In the genomic region with DNA sequence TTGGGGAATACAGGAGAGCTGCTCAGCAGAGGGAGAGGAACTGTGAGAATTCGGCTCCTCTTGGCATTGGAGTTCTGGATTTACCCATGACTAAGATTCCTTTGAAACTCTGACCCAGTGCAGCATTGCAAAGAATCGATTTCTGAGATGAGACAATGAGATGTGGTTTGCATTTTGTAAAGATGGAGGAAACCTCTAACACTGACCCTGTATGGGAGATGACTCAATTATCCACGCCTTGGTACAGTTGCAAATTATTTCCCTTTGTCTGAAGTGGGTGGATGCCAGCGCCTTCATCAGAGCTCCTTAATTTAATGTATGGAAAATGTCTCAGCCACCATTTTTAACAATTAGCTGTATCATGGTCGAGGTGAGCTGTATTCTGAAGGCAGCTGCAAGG, we compare ENCODE assay signal across 17 cellular contexts. TPM values are rescaled to one million over a fixed set of nuclear protein-coding genes. Genes with fewer than 3 reads are reported as not detected.
DNase-seq lines count a peak whose midpoint lies in the region; ATAC-seq and TF ChIP-seq lines count a peak whose summit lies in the region.
"Had no signal": no experiment of that assay in that cellular context is flagged by ENCODE, and none has a peak within 500 bp of the region (broad histone marks: within the 10 kb centered on the region; RNA-seq: fewer than 3 reads in every experiment).

No MANE protein-coding gene starts in this region.

- intact Hi-C loops in mammary epithelial cell (cut with micrococcal nuclease): no loop called here
- intact Hi-C loops in MCF 10A (cut with micrococcal nuclease): no loop called here

- peaks cover 5% of the 10 kb centered on the region for H3K36me3 Mint-ChIP-seq in MCF 10A (ENCODE audit: insufficient read depth, unreplicated experiment)
- no peaks in the 10 kb centered on the region for H3K36me3 Mint-ChIP-seq in WTC11
- H3K36me3 Mint-ChIP-seq in T-cell: peaks cover 4% of the 10 kb centered on the region

- dilution Hi-C loops in mammary epithelial cell (cut with HindIII; ENCODE audit: low sequenced_read_pairs): no loop called here

- 77% methylated on average over 5 of the region's 5 CpGs for WGBS in mammary epithelial cell (ENCODE audit: low coverage, missing lambda C conversion rate)

- no peaks in the 10 kb centered on the region for H3K27me3 ChIP-seq in mammary epithelial cell (ENCODE audit: insufficient read depth, low read length)
- H3K27me3 ChIP-seq: heart right ventricle, thyroid gland had no signal

- H3K27ac ChIP-seq in mammary epithelial cell (ENCODE audit: insufficient read depth, low read depth, low read length): no peak overlapping the region
- H3K27ac ChIP-seq: heart right ventricle, thyroid gland had no signal

- no peaks in the 10 kb centered on the region for H4K20me1 ChIP-seq in mammary epithelial cell (ENCODE audit: insufficient read depth, low read length)

- CTCF ChIA-PET in mammary epithelial cell (lab: Charles Lee; ENCODE audit: low non-redundant PET) (no interaction called here), MCF 10A (lab: Yijun Ruan, JAX) (interaction anchor here (0.9 to 1.3 kb wide), 4 partner anchors 9 to 81 kb away, joined by 3 to 8 read pairs (median 3); no protein-coding TSS in a partner anchor), WTC11 (lab: Charles Lee) (interaction anchor here (0.5 to 4.1 kb wide), 4 partner anchors 10 to 465 kb away, joined by 3 to 15 read pairs (median 6); no protein-coding TSS in a partner anchor), T-cell (lab: Charles Lee) (interaction anchor here in 1 of 2 donors (0.5 to 0.6 kb wide), 2 partner anchors 9 to 11 kb away, joined by 3 read pairs; no protein-coding TSS in a partner anchor)

- H3K27ac Mint-ChIP-seq in MCF 10A (ENCODE audit: low read depth, unreplicated experiment): no peak overlapping the region
- peak overlapping the region; percentile 59; the same call in 1 of the 2 replicates for H3K27ac Mint-ChIP-seq in WTC11
- no peak overlapping the region for H3K27ac Mint-ChIP-seq in T-cell
- H3K27ac Mint-ChIP-seq: CD8-positive, alpha-beta T cell had no signal

- no peaks in the 10 kb centered on the region for H3K9me3 ChIP-seq in mammary epithelial cell (replicated peaks; ENCODE audit: insufficient read depth, low read length)
- H3K9me3 ChIP-seq: heart right ventricle, thyroid gland had no signal

- H3K4me3 Mint-ChIP-seq in MCF 10A (ENCODE audit: unreplicated experiment): no peak overlapping the region
- H3K4me3 Mint-ChIP-seq in WTC11: no peak overlapping the region
- H3K4me3 Mint-ChIP-seq in T-cell: no peak overlapping the region
- H3K4me3 Mint-ChIP-seq: CD8-positive, alpha-beta T cell had no signal

- no peak overlapping the region for H3K4me2 ChIP-seq in mammary epithelial cell (ENCODE audit: insufficient read depth, low read depth, low read length)

- DNase-seq in mammary epithelial cell: peak; percentile 32
- no peak for DNase-seq in MCF 10A (ENCODE audit: unreplicated experiment)
- DNase-seq in WTC11 (ENCODE audit: low spot score): no peak
- peak; percentile 9 for DNase-seq in fibroblast of mammary gland (ENCODE audit: low read depth)
- DNase-seq in HUDEP-2 (lab: John Stamatoyannopoulos, UW; ENCODE audit: unreplicated experiment in 76 of 76): no peak
- DNase-seq in T-cell: no peak
- no peak for DNase-seq in NCI-H2196 (lab: John Stamatoyannopoulos, UW; ENCODE audit: unreplicated experiment)
- DNase-seq: amygdala; CD8-positive, alpha-beta T cell; DMS53; heart right ventricle; NCI-H1105; occipital lobe; stimulated activated CD4-positive, alpha-beta T cell treated with anti-CD3 and anti-CD28 coated beads, Interleukin-12 subunit alpha, Interleukin-12 subunit beta, amount 100 ng/mL, for 4 hours; SW 1271; thyroid gland had no signal

- ATAC-seq in WTC11 (no peak), T-cell (replicated peaks in 1 of 4) (no peak), GM21737 (IDR thresholded peaks at IDR 0.05; ENCODE audit: unreplicated experiment) (no peak)
- ATAC-seq: CD8-positive, alpha-beta T cell; heart right ventricle had no signal

- no peak overlapping the region for H2AFZ ChIP-seq in mammary epithelial cell (ENCODE audit: low read depth, low read length)

- peaks cover 70% of the 10 kb centered on the region for H3K79me2 ChIP-seq in mammary epithelial cell (ENCODE audit: insufficient read depth, low read length)

- BruUV-seq in mammary epithelial cell (replicated peaks; lab: Mats Ljungman, UMichigan) (no TSS peak), MCF 10A (replicated peaks; lab: Mats Ljungman, UMichigan) (no TSS peak)

- H3K4me1 ChIP-seq in mammary epithelial cell (ENCODE audit: insufficient read depth, low read length): no peaks in the 10 kb centered on the region

- H3K9me3 Mint-ChIP-seq in MCF 10A (ENCODE audit: unreplicated experiment) (no peaks in the 10 kb centered on the region), WTC11 (no peaks in the 10 kb centered on the region), T-cell (no peaks in the 10 kb centered on the region)
- H3K9me3 Mint-ChIP-seq: CD8-positive, alpha-beta T cell had no signal

- H3K36me3 ChIP-seq in mammary epithelial cell (ENCODE audit: insufficient read depth, low read length): no peaks in the 10 kb centered on the region
- H3K36me3 ChIP-seq: heart right ventricle, thyroid gland had no signal

- H3K4me1 Mint-ChIP-seq in MCF 10A (ENCODE audit: insufficient read depth, unreplicated experiment) (peaks cover 8% of the 10 kb centered on the region), WTC11 (peaks cover 90% of the 10 kb centered on the region), T-cell (peaks cover 23 to 24% (median 24%) of the 10 kb centered on the region in 3 donors)

- H3K9ac ChIP-seq in mammary epithelial cell (ENCODE audit: insufficient read depth, low read length): no peak overlapping the region

- TF ChIP-seq CTCF in mammary epithelial cell (conservative IDR thresholded peaks at IDR 0.05 in 1 of 2, IDR thresholded peaks at IDR 0.05 in 1 of 2; ENCODE audit: extremely low read depth in 1 of 2, insufficient read depth in 1 of 2, low read depth in 1 of 2, low read length in 2 of 2) (no peak), MCF 10A (IDR thresholded peaks at IDR 0.05; ENCODE audit: unreplicated experiment) (no peak), WTC11 (IDR thresholded peaks at IDR 0.05) (no peak), fibroblast of mammary gland (conservative IDR thresholded peaks at IDR 0.05; ENCODE audit: control insufficient read depth, insufficient read depth, low read depth, low read length) (no peak)

- H3K4me3 ChIP-seq in mammary epithelial cell (replicated peaks in 1 of 3; ENCODE audit: insufficient read depth in 1 of 3, low read depth in 2 of 3, low read length in 3 of 3) (no peak overlapping the region), fibroblast of mammary gland (ENCODE audit: control insufficient read depth, low read depth, low read length) (no peak overlapping the region)
- H3K4me3 ChIP-seq: heart right ventricle, thyroid gland had no signal

- in situ Hi-C loops in mammary epithelial cell (cut with MboI; ENCODE audit: low sequenced_read_pairs in 2 of 2): no loop called here

- POLR2A ChIA-PET in MCF 10A (lab: Yijun Ruan, JAX) (interaction anchor here (0.8 to 1.3 kb wide), 2 partner anchors 41 to 175 kb away, joined by 3 to 6 read pairs; a partner anchor contains a TSS), WTC11 (lab: Charles Lee) (no interaction called here), T-cell (lab: Charles Lee) (no interaction called here)

- H3K27me3 Mint-ChIP-seq in MCF 10A (ENCODE audit: insufficient read depth, unreplicated experiment): no peaks in the 10 kb centered on the region
- H3K27me3 Mint-ChIP-seq in WTC11 (ENCODE audit: low read depth): no peaks in the 10 kb centered on the region
- H3K27me3 Mint-ChIP-seq in T-cell: no peaks in the 10 kb centered on the region

TF ChIP-seq in WTC11, 78 proteins besides CTCF, POLR2A, EP300 and RAD21 (continues in another document):
- TF ChIP-seq, protein P1, sequence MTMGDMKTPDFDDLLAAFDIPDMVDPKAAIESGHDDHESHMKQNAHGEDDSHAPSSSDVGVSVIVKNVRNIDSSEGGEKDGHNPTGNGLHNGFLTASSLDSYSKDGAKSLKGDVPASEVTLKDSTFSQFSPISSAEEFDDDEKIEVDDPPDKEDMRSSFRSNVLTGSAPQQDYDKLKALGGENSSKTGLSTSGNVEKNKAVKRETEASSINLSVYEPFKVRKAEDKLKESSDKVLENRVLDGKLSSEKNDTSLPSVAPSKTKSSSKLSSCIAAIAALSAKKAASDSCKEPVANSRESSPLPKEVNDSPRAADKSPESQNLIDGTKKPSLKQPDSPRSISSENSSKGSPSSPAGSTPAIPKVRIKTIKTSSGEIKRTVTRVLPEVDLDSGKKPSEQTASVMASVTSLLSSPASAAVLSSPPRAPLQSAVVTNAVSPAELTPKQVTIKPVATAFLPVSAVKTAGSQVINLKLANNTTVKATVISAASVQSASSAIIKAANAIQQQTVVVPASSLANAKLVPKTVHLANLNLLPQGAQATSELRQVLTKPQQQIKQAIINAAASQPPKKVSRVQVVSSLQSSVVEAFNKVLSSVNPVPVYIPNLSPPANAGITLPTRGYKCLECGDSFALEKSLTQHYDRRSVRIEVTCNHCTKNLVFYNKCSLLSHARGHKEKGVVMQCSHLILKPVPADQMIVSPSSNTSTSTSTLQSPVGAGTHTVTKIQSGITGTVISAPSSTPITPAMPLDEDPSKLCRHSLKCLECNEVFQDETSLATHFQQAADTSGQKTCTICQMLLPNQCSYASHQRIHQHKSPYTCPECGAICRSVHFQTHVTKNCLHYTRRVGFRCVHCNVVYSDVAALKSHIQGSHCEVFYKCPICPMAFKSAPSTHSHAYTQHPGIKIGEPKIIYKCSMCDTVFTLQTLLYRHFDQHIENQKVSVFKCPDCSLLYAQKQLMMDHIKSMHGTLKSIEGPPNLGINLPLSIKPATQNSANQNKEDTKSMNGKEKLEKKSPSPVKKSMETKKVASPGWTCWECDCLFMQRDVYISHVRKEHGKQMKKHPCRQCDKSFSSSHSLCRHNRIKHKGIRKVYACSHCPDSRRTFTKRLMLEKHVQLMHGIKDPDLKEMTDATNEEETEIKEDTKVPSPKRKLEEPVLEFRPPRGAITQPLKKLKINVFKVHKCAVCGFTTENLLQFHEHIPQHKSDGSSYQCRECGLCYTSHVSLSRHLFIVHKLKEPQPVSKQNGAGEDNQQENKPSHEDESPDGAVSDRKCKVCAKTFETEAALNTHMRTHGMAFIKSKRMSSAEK (CRISPR knock-in tag; IDR thresholded peaks at IDR 0.05; ENCODE audit: borderline replicate concordance): no peak
- TF ChIP-seq, protein P2, sequence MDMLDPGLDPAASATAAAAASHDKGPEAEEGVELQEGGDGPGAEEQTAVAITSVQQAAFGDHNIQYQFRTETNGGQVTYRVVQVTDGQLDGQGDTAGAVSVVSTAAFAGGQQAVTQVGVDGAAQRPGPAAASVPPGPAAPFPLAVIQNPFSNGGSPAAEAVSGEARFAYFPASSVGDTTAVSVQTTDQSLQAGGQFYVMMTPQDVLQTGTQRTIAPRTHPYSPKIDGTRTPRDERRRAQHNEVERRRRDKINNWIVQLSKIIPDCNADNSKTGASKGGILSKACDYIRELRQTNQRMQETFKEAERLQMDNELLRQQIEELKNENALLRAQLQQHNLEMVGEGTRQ (CRISPR knock-in tag; IDR thresholded peaks at IDR 0.05): no peak

RNA-seq across cellular contexts. Expression of a gene that starts 53.4 kb away (rescaled TPM):
- total RNA-seq in mammary epithelial cell (100 to 1,000 TPM in 1 of 2 donors, 10 to 100 TPM in 1; 49.3 to 100 TPM), MCF 10A (2022) (53.9 and 60.2 TPM in 2 replicates), WTC11 (2021) (167 to 185 TPM (median 175 TPM) in 3 replicates), T-cell (10 to 100 TPM; 52.6 to 72.4 (median 60.5) TPM)
- polyA plus RNA-seq in mammary epithelial cell: 87.8 TPM
- 178 TPM for polyA minus RNA-seq in mammary epithelial cell

Comparison
In these comparisons a context has a peak if more than half of its experiments do, and no peak if none do; other contexts are left out.
1. DNase-seq: peak in mammary epithelial cell (single experiment) and fibroblast of mammary gland (single experiment); none in MCF 10A (single experiment), WTC11 (single experiment), HUDEP-2 (0 of 76), T-cell (0 of 34) and NCI-H2196 (single experiment).